Comparison of ENCODE assay signal across 9 cellular contexts in genomic region chr18:63974991-63975390, GRCh38. TPM values are rescaled to one million over a fixed set of nuclear protein-coding genes. Genes with fewer than 3 reads are reported as not detected.
DNase-seq lines count a peak whose midpoint lies in the region; ATAC-seq and TF ChIP-seq lines count a peak whose summit lies in the region.
"Had no signal": no experiment of that assay in that cellular context is flagged by ENCODE, and none has a peak within 500 bp of the region (broad histone marks: within the 10 kb centered on the region; RNA-seq: fewer than 3 reads in every experiment).

No MANE protein-coding gene starts in this region.

- no peaks in the 10 kb centered on the region for H3K9me3 Mint-ChIP-seq in activated T-helper 1 cell treated with anti-CD3 and anti-CD28 coated beads, Interleukin-12 subunit alpha, Interleukin-12 subunit beta, Interleukin-2, Interleukin-4 antibody, amounts not matched to agents 30 ng/mL and 10 ng/mL and 1 ng/mL, durations not matched to agents 14 hours and 24 hours and 36 hours

- H3K4me1 ChIP-seq in thyroid gland, result peaks cover 4 to 6% of the 10 kb centered on the region in 2 donors

- intact Hi-C loops in thyroid gland (cut with DNase I), result no loop called here
- intact Hi-C loops in sciatic nerve (cut with DNase I), result no loop called here
- intact Hi-C loops in activated T-helper 1 cell treated with anti-CD3 and anti-CD28 coated beads, Interleukin-12 subunit alpha, Interleukin-12 subunit beta, Interleukin-2, Interleukin-4 antibody, amounts not matched to agents 30 ng/mL and 10 ng/mL and 1 ng/mL, durations not matched to agents 14 hours and 24 hours and 36 hours (cut with micrococcal nuclease), result loop anchor here (5.0 kb wide), 1 partner anchor 38 kb away; no protein-coding TSS in a partner anchor

- H3K4me1 Mint-ChIP-seq in activated T-helper 1 cell treated with anti-CD3 and anti-CD28 coated beads, Interleukin-12 subunit alpha, Interleukin-12 subunit beta, Interleukin-2, Interleukin-4 antibody, amounts not matched to agents 30 ng/mL and 10 ng/mL and 1 ng/mL, durations not matched to agents 14 hours and 24 hours and 36 hours (ENCODE audit: low read depth), result peaks cover 53% of the 10 kb centered on the region

- 39 to 40% methylated on average over 2 of the region's 2 CpGs for WGBS in thyroid gland, 2 donors

- no peak overlapping the region for H3K4me3 ChIP-seq in epithelial cell of proximal tubule (ENCODE audit: low read depth, low read length)
- H3K4me3 ChIP-seq in thyroid gland (replicated peaks in 1 of 3), result no peak overlapping the region

- H3K27ac Mint-ChIP-seq in activated T-helper 1 cell treated with anti-CD3 and anti-CD28 coated beads, Interleukin-12 subunit alpha, Interleukin-12 subunit beta, Interleukin-2, Interleukin-4 antibody, amounts not matched to agents 30 ng/mL and 10 ng/mL and 1 ng/mL, durations not matched to agents 14 hours and 24 hours and 36 hours, result no peak overlapping the region
- H3K27ac Mint-ChIP-seq: nephron progenitor cell had no signal

- DNase-seq in stimulated activated CD4-positive, alpha-beta T cell treated with anti-CD3 and anti-CD28 coated beads, Interleukin-4, amount 100 ng/mL, for 24 hours, result peak; percentile 30
- DNase-seq in stimulated activated CD4-positive, alpha-beta T cell treated with anti-CD3 and anti-CD28 coated beads, Interleukin-12 subunit alpha, Interleukin-12 subunit beta, amount 100 ng/mL, for 4 hours, result no peak
- DNase-seq in NCI-H524 (lab: John Stamatoyannopoulos, UW) (peak; percentile 4 to 9), epithelial cell of proximal tubule (ENCODE audit: low read depth) (no peak), thyroid gland (no peak), NCI-H187 treated with DMSO at 0.1 percent for 48 hours (lab: John Stamatoyannopoulos, UW) (no peak), sciatic nerve (ENCODE audit: low spot score) (no peak)
- no peak for DNase-seq in activated T-helper 1 cell treated with anti-CD3 and anti-CD28 coated beads, Interleukin-12 subunit alpha, Interleukin-12 subunit beta, Interleukin-2, Interleukin-4 antibody, amounts not matched to agents 30 ng/mL and 10 ng/mL and 1 ng/mL, durations not matched to agents 14 hours and 24 hours and 36 hours (ENCODE audit: low spot score)
- DNase-seq: nephron progenitor cell had no signal

- H3K9me3 ChIP-seq in thyroid gland, result no peaks in the 10 kb centered on the region

- no peaks in the 10 kb centered on the region for H3K27me3 Mint-ChIP-seq in activated T-helper 1 cell treated with anti-CD3 and anti-CD28 coated beads, Interleukin-12 subunit alpha, Interleukin-12 subunit beta, Interleukin-2, Interleukin-4 antibody, amounts not matched to agents 30 ng/mL and 10 ng/mL and 1 ng/mL, durations not matched to agents 14 hours and 24 hours and 36 hours (ENCODE audit: insufficient read depth)

- H3K4me3 Mint-ChIP-seq in activated T-helper 1 cell treated with anti-CD3 and anti-CD28 coated beads, Interleukin-12 subunit alpha, Interleukin-12 subunit beta, Interleukin-2, Interleukin-4 antibody, amounts not matched to agents 30 ng/mL and 10 ng/mL and 1 ng/mL, durations not matched to agents 14 hours and 24 hours and 36 hours, result no peak overlapping the region
- H3K4me3 Mint-ChIP-seq: nephron progenitor cell had no signal

- H3K36me3 Mint-ChIP-seq in activated T-helper 1 cell treated with anti-CD3 and anti-CD28 coated beads, Interleukin-12 subunit alpha, Interleukin-12 subunit beta, Interleukin-2, Interleukin-4 antibody, amounts not matched to agents 30 ng/mL and 10 ng/mL and 1 ng/mL, durations not matched to agents 14 hours and 24 hours and 36 hours (ENCODE audit: low read depth), result peaks cover 3% of the 10 kb centered on the region

- H3K27me3 ChIP-seq in thyroid gland, result no peaks in the 10 kb centered on the region

- H3K27ac ChIP-seq in thyroid gland, result no peak overlapping the region

- ATAC-seq in sciatic nerve, result no peak

- TF ChIP-seq CTCF in epithelial cell of proximal tubule (conservative IDR thresholded peaks at IDR 0.05; ENCODE audit: low read depth, low read length), result peak; percentile 53
- peak in 2 of 6 experiments; percentile 21 to 28 for TF ChIP-seq CTCF in thyroid gland (IDR thresholded peaks at IDR 0.05)

- TF ChIP-seq POLR2A in thyroid gland (IDR thresholded peaks at IDR 0.05), result no peak

- no peaks in the 10 kb centered on the region for H3K36me3 ChIP-seq in thyroid gland

RNA-seq across cellular contexts. Expression of gene SERPINB8, which starts 5.1 kb away (rescaled TPM):
- total RNA-seq in epithelial cell of proximal tubule (11.5 and 12.7 TPM in 2 replicates), thyroid gland (1 to 10 TPM; 2.8 to 8.8 (median 5.3) TPM), sciatic nerve (16.5 TPM)
- 22.8 and 25.7 TPM in 2 replicates for total RNA-seq in activated T-helper 1 cell treated with anti-CD3 and anti-CD28 coated beads, Interleukin-12 subunit alpha, Interleukin-12 subunit beta, Interleukin-2, Interleukin-4 antibody, amounts not matched to agents 30 ng/mL and 10 ng/mL and 1 ng/mL, durations not matched to agents 14 hours and 24 hours and 36 hours

RNA-seq across cellular contexts. Expression of gene HMSD, which starts 25.9 kb away (rescaled TPM):
- total RNA-seq in epithelial cell of proximal tubule, result 0.29 and 1.5 TPM in 2 replicates
- total RNA-seq in thyroid gland, result under 1 TPM in 1 of 4 donors, not detected in 3; 0.34 TPM
- total RNA-seq in sciatic nerve, result 7.8 TPM
- total RNA-seq in activated T-helper 1 cell treated with anti-CD3 and anti-CD28 coated beads, Interleukin-12 subunit alpha, Interleukin-12 subunit beta, Interleukin-2, Interleukin-4 antibody, amounts not matched to agents 30 ng/mL and 10 ng/mL and 1 ng/mL, durations not matched to agents 14 hours and 24 hours and 36 hours, result 19.7 and 27.8 TPM in 2 replicates

Comparison
In these comparisons a context has a peak if more than half of its experiments do, and no peak if none do; other contexts are left out.
1. DNase-seq: peak in stimulated activated CD4-positive, alpha-beta T cell treated with anti-CD3 and anti-CD28 coated beads, Interleukin-4, amount 100 ng/mL, for 24 hours (single experiment) and NCI-H524 (2 of 2); none in stimulated activated CD4-positive, alpha-beta T cell treated with anti-CD3 and anti-CD28 coated beads, Interleukin-12 subunit alpha, Interleukin-12 subunit beta, amount 100 ng/mL, for 4 hours (single experiment), epithelial cell of proximal tubule (single experiment), thyroid gland (0 of 2), NCI-H187 treated with DMSO at 0.1 percent for 48 hours (single experiment), sciatic nerve (single experiment) and activated T-helper 1 cell treated with anti-CD3 and anti-CD28 coated beads, Interleukin-12 subunit alpha, Interleukin-12 subunit beta, Interleukin-2, Interleukin-4 antibody, amounts not matched to agents 30 ng/mL and 10 ng/mL and 1 ng/mL, durations not matched to agents 14 hours and 24 hours and 36 hours (single experiment).